11 cellular contexts compared by ENCODE assay signal in genomic region chr18:48990497-48991298, GRCh38. TPM values are rescaled to one million over a fixed set of nuclear protein-coding genes. Genes with fewer than 3 reads are reported as not detected.
DNase-seq lines count a peak whose midpoint lies in the region; ATAC-seq and TF ChIP-seq lines count a peak whose summit lies in the region.
"Had no signal": no experiment of that assay in that cellular context is flagged by ENCODE, and none has a peak within 500 bp of the region (broad histone marks: within the 10 kb centered on the region; RNA-seq: fewer than 3 reads in every experiment).

No MANE protein-coding gene starts in this region.

- ATAC-seq in HG02973 (IDR thresholded peaks at IDR 0.05; ENCODE audit: unreplicated experiment), result no peak

- H3K27ac Mint-ChIP-seq in osteocyte (ENCODE audit: unreplicated experiment), result peak overlapping the region; percentile 81
- H3K27ac Mint-ChIP-seq: activated CD4-positive, alpha-beta memory T cell treated with anti-CD3 and anti-CD28 coated beads, Interleukin-2, amount 10 ng/mL, durations not matched to agents 7 days and 5 days had no signal

- intact Hi-C loops in stomach (cut with DNase I; ENCODE audit: low total_unique reads), result no loop called here

- POLR2A ChIA-PET in SK-N-SH (lab: Yijun Ruan, JAX), result no interaction called here

- H3K9me3 ChIP-seq in SK-N-SH (no peaks in the 10 kb centered on the region), fibroblast of lung (ENCODE audit: control insufficient read depth, insufficient read depth, low read depth, low read length) (no peaks in the 10 kb centered on the region), stomach (no peaks in the 10 kb centered on the region)

- H3K9ac ChIP-seq in SK-N-SH, result no peak overlapping the region
- H3K9ac ChIP-seq in fibroblast of lung (ENCODE audit: insufficient read depth, low read length), result no peak overlapping the region
- H3K9ac ChIP-seq: KMS-11 had no signal

- H3K9me2 ChIP-seq in SK-N-SH, result no peaks in the 10 kb centered on the region

- no peaks in the 10 kb centered on the region for H3K9me3 Mint-ChIP-seq in osteocyte (ENCODE audit: unreplicated experiment)
- H3K9me3 Mint-ChIP-seq: activated CD4-positive, alpha-beta memory T cell treated with anti-CD3 and anti-CD28 coated beads, Interleukin-2, amount 10 ng/mL, durations not matched to agents 7 days and 5 days had no signal

- CTCF ChIA-PET in SK-N-SH (lab: Yijun Ruan, JAX), result interaction anchor here (0.6 kb wide), 1 partner anchor 162 kb away, joined by 3 read pairs; no protein-coding TSS in a partner anchor

- H2AFZ ChIP-seq in SK-N-SH (ENCODE audit: low read depth) (no peak overlapping the region; the same call in 1 of the 2 replicates), fibroblast of lung (ENCODE audit: low read length) (no peak overlapping the region)

- H3K27ac ChIP-seq in SK-N-SH (ENCODE audit: low read depth in 2 of 2, low read length in 1 of 2) (no peak overlapping the region), fibroblast of lung (ENCODE audit: insufficient read depth, low read length) (peak overlapping the region; percentile 24), stomach (no peak overlapping the region)
- H3K27ac ChIP-seq: KMS-11 had no signal

- peaks cover 10% of the 10 kb centered on the region for H3F3A ChIP-seq in SK-N-SH (replicated peaks; ENCODE audit: insufficient read depth)

- no peaks in the 10 kb centered on the region for H3K27me3 Mint-ChIP-seq in osteocyte (ENCODE audit: unreplicated experiment)

- H4K20me1 ChIP-seq in SK-N-SH (ENCODE audit: insufficient read depth) (no peaks in the 10 kb centered on the region), fibroblast of lung (ENCODE audit: control insufficient read depth, extremely low read depth, insufficient read depth, low read length) (no peaks in the 10 kb centered on the region)

- TF ChIP-seq POLR2A in stomach (IDR thresholded peaks at IDR 0.05), result no peak

- peaks cover 88% of the 10 kb centered on the region for H3K4me1 Mint-ChIP-seq in osteocyte (ENCODE audit: unreplicated experiment)

- H3K4me2 ChIP-seq in SK-N-SH (no peak overlapping the region), fibroblast of lung (ENCODE audit: extremely low read depth, insufficient read depth, low read length) (peak overlapping the region; percentile 44)
- H3K4me2 ChIP-seq: KMS-11 had no signal

- no peaks in the 10 kb centered on the region for H3K79me2 ChIP-seq in SK-N-SH (ENCODE audit: insufficient read depth)
- no peaks in the 10 kb centered on the region for H3K79me2 ChIP-seq in fibroblast of lung (ENCODE audit: control insufficient read depth, insufficient read depth, low read length)

- H3K4me3 Mint-ChIP-seq in osteocyte (ENCODE audit: unreplicated experiment), result no peak overlapping the region
- H3K4me3 Mint-ChIP-seq: activated CD4-positive, alpha-beta memory T cell treated with anti-CD3 and anti-CD28 coated beads, Interleukin-2, amount 10 ng/mL, durations not matched to agents 7 days and 5 days had no signal

- peak; percentile 79 for DNase-seq in ELF-1 (ENCODE audit: low read depth, low spot score)
- DNase-seq in SK-N-SH, result no peak
- peak; percentile 44 to 75 for DNase-seq in fibroblast of lung (ENCODE audit: low read depth in 2 of 2)
- DNase-seq in osteocyte (ENCODE audit: extremely low spot score, unreplicated experiment), result no peak
- DNase-seq in NCI-H2227 treated with DMSO at 0.1 percent for 48 hours (lab: John Stamatoyannopoulos, UW), result no peak
- DNase-seq in stomach, result no peak
- DNase-seq in NCI-H128 (lab: John Stamatoyannopoulos, UW; ENCODE audit: unreplicated experiment), result no peak
- DNase-seq: activated CD4-positive, alpha-beta memory T cell treated with anti-CD3 and anti-CD28 coated beads, Interleukin-2, amount 10 ng/mL, durations not matched to agents 7 days and 5 days; OCI-M1 had no signal

- no peaks in the 10 kb centered on the region for H3K36me3 ChIP-seq in SK-N-SH (replicated peaks in 1 of 2; ENCODE audit: control insufficient read depth in 1 of 2, insufficient read depth in 2 of 2, low read length in 1 of 2)
- no peaks in the 10 kb centered on the region for H3K36me3 ChIP-seq in fibroblast of lung (ENCODE audit: control insufficient read depth, insufficient read depth, low read length)
- H3K36me3 ChIP-seq in stomach, result no peaks in the 10 kb centered on the region

- TF ChIP-seq EP300 in SK-N-SH (IDR thresholded peaks at IDR 0.05; ENCODE audit: borderline replicate concordance in 1 of 2, low read depth in 1 of 2, low read length in 1 of 2) (no peak), stomach (IDR thresholded peaks at IDR 0.05) (no peak)

- 70% methylated on average over 11 of the region's 15 CpGs for WGBS in SK-N-SH (ENCODE audit: low lambda C conversion rate)
- 82 to 89% (median 83%) methylated on average over 11 to 15 of the region's 15 CpGs for WGBS in stomach, 5 donors

- no peak overlapping the region for H3K4me3 ChIP-seq in SK-N-SH (ENCODE audit: low read depth in 2 of 2, low read length in 1 of 2)
- H3K4me3 ChIP-seq in fibroblast of lung (replicated peaks in 1 of 4; ENCODE audit: control extremely low read depth in 1 of 4, insufficient read depth in 1 of 4, low read depth in 3 of 4, low read length in 4 of 4), result no peak overlapping the region
- no peak overlapping the region for H3K4me3 ChIP-seq in stomach

- no peaks in the 10 kb centered on the region for H3K27me3 ChIP-seq in SK-N-SH (ENCODE audit: insufficient read depth)
- no peaks in the 10 kb centered on the region for H3K27me3 ChIP-seq in fibroblast of lung (ENCODE audit: control insufficient read depth, insufficient read depth, low read length)
- no peaks in the 10 kb centered on the region for H3K27me3 ChIP-seq in stomach

- H3K4me1 ChIP-seq in SK-N-SH (ENCODE audit: control insufficient read depth in 1 of 2, insufficient read depth in 2 of 2, low read depth in 1 of 2, low read length in 1 of 2) (peaks cover 8 to 16% of the 10 kb centered on the region in 2 experiments; a peak in 2 of 4 replicates), fibroblast of lung (ENCODE audit: control insufficient read depth, extremely low read depth, insufficient read depth, low read length) (peaks cover 33% of the 10 kb centered on the region), stomach (peaks cover 6 to 28% (median 17%) of the 10 kb centered on the region in 4 donors)

- TF ChIP-seq CTCF in SK-N-SH (IDR thresholded peaks at IDR 0.05) (no peak), fibroblast of lung (conservative IDR thresholded peaks at IDR 0.05 in 1 of 2, IDR thresholded peaks at IDR 0.05 in 1 of 2; ENCODE audit: low read depth in 1 of 2, low read length in 2 of 2) (no peak), osteocyte (IDR thresholded peaks at IDR 0.05) (no peak), stomach (IDR thresholded peaks at IDR 0.05) (no peak)

- no peaks in the 10 kb centered on the region for H3K36me3 Mint-ChIP-seq in osteocyte (ENCODE audit: unreplicated experiment)

- no peak for TF ChIP-seq RAD21 in SK-N-SH (IDR thresholded peaks at IDR 0.05; ENCODE audit: low read length)

TF ChIP-seq in SK-N-SH, 30 proteins besides CTCF, POLR2A, EP300 and RAD21:
- TF ChIP-seq TCF12 (IDR thresholded peaks at IDR 0.05) (0 out of 2 replicates have a peak, but pooled peaks have one; percentile 26), FOSL2 (IDR thresholded peaks at IDR 0.05; ENCODE audit: borderline replicate concordance, low read depth) (peak; percentile 58; the same call in 1 of the 2 replicates), POLR2AphosphoS5 (IDR thresholded peaks at IDR 0.05; ENCODE audit: low read depth, low read length) (no peak)
TF ChIP-seq in SK-N-SH: peak in this region for 2.

RNA-seq across cellular contexts. Expression of gene SMAD7, which starts 39.9 kb away (rescaled TPM):
- polyA plus RNA-seq in SK-N-SH (2012; rRNA removed), result 19.1 and 20.0 TPM in 2 replicates
- polyA plus RNA-seq in SK-N-SH (2012; cell fraction: cytosol; rRNA removed), result 11.3 and 14.5 TPM in 2 replicates
- polyA plus RNA-seq in SK-N-SH (2012; cell fraction: nucleus; rRNA removed), result 15.2 and 26.8 TPM in 2 replicates
- 16.3 and 23.1 TPM in 2 replicates for total RNA-seq in fibroblast of lung
- 6.1 and 8.1 TPM in 2 replicates for polyA plus RNA-seq in fibroblast of lung
- polyA plus RNA-seq in fibroblast of lung (2012), result 5.0 and 7.1 TPM in 2 replicates
- polyA minus RNA-seq in fibroblast of lung (ENCODE audit: low replicate concordance), result 14.3 and 26.8 TPM in 2 replicates
- 53.6 and 55.8 TPM in 2 replicates for total RNA-seq in osteocyte
- 100 to 1,000 TPM in 1 of 5 donors, 10 to 100 TPM in 3, 1 to 10 TPM in 1; 7.0 to 123 (median 29.3) TPM for total RNA-seq in stomach
- 10 to 100 TPM in 1 of 3 donors, 1 to 10 TPM in 2; 4.5 to 10.1 (median 9.9) TPM for polyA plus RNA-seq in stomach

Comparison
In these comparisons a context has a peak if more than half of its experiments do, and no peak if none do; other contexts are left out.
1. DNase-seq: peak in ELF-1 (single experiment) and fibroblast of lung (2 of 2); none in SK-N-SH (single experiment), osteocyte (single experiment), NCI-H2227 treated with DMSO at 0.1 percent for 48 hours (single experiment), stomach (single experiment) and NCI-H128 (single experiment).